Comparison of ENCODE assay signal across 8 cellular contexts in the genomic region with DNA sequence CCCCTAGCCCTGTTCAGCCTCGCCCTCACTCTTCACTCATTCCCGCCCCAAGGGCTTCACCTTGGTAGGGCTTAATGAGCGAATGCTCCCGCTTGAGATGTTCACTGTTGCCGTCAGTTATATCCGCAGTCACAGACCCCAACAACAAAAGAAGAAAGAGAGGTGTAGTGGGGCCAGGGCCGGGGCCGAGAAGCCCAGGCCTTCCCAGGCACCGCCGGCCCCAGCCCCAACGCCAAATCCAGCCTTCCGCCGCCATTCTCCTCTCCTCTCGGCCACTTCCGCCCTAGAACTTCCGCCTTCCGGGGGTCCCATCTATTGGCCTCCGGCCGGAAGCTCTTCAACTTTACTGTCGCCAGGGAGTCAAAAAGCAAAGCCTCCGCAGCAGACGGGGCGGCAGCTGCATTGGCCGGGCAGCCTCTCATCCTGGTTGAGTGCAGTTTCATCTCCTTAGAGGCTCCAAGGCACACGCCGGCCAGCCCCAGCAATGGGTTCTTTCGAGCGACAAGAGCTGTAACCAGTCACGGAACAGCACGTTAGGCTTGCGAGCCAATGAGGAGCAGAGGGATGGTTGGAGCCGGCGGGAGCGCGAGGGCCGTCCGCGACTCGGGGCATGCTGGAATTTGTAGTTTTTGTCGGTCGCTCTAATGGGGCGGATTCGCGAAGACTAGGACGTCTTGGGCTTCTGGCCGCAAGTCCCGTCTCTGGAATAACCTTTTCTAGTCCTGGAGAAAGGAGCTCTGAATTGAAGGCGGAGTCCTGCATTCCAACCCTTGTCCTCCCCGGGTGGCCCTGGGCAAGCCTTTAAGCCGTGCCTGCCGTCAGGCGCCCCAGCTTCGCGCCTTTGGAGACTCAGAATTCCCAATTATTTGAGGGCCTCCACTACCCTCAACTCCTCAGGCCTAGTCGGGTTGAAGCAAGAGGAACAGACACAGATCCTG. TPM values are rescaled to one million over a fixed set of nuclear protein-coding genes. Genes with fewer than 3 reads are reported as not detected.
DNase-seq lines count a peak whose midpoint lies in the region; TF ChIP-seq lines count a peak whose summit lies in the region.

A gene with protein sequence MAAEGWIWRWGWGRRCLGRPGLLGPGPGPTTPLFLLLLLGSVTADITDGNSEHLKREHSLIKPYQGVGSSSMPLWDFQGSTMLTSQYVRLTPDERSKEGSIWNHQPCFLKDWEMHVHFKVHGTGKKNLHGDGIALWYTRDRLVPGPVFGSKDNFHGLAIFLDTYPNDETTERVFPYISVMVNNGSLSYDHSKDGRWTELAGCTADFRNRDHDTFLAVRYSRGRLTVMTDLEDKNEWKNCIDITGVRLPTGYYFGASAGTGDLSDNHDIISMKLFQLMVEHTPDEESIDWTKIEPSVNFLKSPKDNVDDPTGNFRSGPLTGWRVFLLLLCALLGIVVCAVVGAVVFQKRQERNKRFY (minus strand): TSS at position 277 of the 938 bp plus-strand sequence. CDS start 21 bp downstream, at position 256.

- H3K4me1 Mint-ChIP-seq in neural progenitor cell, result peaks cover 30% of the 10 kb centered on the region

- H3F3A ChIP-seq in MM.1S (ENCODE audit: insufficient read depth, low read length) (0 out of 2 replicates have a peak, but pooled peaks cover 7% of the 10 kb centered on the region), neural progenitor cell (ENCODE audit: low read depth) (peaks cover 22% of the 10 kb centered on the region)

- no peaks in the 10 kb centered on the region for H3K9me2 ChIP-seq in MM.1S (replicated peaks; ENCODE audit: insufficient read depth, low read length)

- H3K9me3 ChIP-seq in HAP-1 (peaks cover 3% of the 10 kb centered on the region; the same call in 1 of the 2 replicates), MM.1S (replicated peaks; ENCODE audit: insufficient read depth, low read length) (no peaks in the 10 kb centered on the region), neural progenitor cell (ENCODE audit: low read depth) (no peaks in the 10 kb centered on the region)

- peak within 1 kb of the TSS; percentile 99 for H2AFZ ChIP-seq in MM.1S (ENCODE audit: low read length)
- peak within 1 kb of the TSS; percentile 93 for H2AFZ ChIP-seq in neural progenitor cell (replicated peaks)

- peaks cover 48% of the 10 kb centered on the region for H3K79me2 ChIP-seq in MM.1S (ENCODE audit: low read length)
- H3K79me2 ChIP-seq in neural progenitor cell (ENCODE audit: low read depth), result peaks cover 47% of the 10 kb centered on the region

- H3K4me3 ChIP-seq in HAP-1 (peak within 1 kb of the TSS; percentile 85), MM.1S (ENCODE audit: low read length) (peak within 1 kb of the TSS; percentile 99), foreskin fibroblast (ENCODE audit: low read depth in 1 of 2, low read length in 2 of 2) (peak within 1 kb of the TSS; percentile 86 to 100), neural progenitor cell (peak within 1 kb of the TSS; percentile 80)

- H3K27me3 ChIP-seq in HAP-1 (ENCODE audit: low read depth) (no peaks in the 10 kb centered on the region), MM.1S (replicated peaks; ENCODE audit: insufficient read depth, low read length) (no peaks in the 10 kb centered on the region), neural progenitor cell (peaks cover 9% of the 10 kb centered on the region)

- no peaks in the 10 kb centered on the region for H4K20me1 ChIP-seq in MM.1S (ENCODE audit: insufficient read depth, low read length)
- H4K20me1 ChIP-seq in neural progenitor cell (ENCODE audit: low read depth), result peaks cover 16% of the 10 kb centered on the region

- H3K36me3 ChIP-seq in HAP-1 (replicated peaks), result peaks cover 14% of the 10 kb centered on the region; the same call in 1 of the 2 replicates
- no peaks in the 10 kb centered on the region for H3K36me3 ChIP-seq in MM.1S (replicated peaks; ENCODE audit: insufficient read depth, low read length)
- peaks cover 4% of the 10 kb centered on the region for H3K36me3 ChIP-seq in neural progenitor cell

- in situ Hi-C loops in HAP-1 (cut with MboI; ENCODE audit: low sequenced_read_pairs), result no loop called here

- H3K27ac Mint-ChIP-seq in neural progenitor cell, result peak within 1 kb of the TSS; percentile 100

- TF ChIP-seq CTCF in MM.1S (IDR thresholded peaks at IDR 0.05; ENCODE audit: low read length), result no peak
- TF ChIP-seq CTCF in foreskin fibroblast (IDR thresholded peaks at IDR 0.05; ENCODE audit: low read depth, low read length), result no peak
- no peak for TF ChIP-seq CTCF in neural progenitor cell (IDR thresholded peaks at IDR 0.05)

- peak within 1 kb of the TSS; percentile 90 for H3K9ac ChIP-seq in MM.1S (ENCODE audit: low read length)
- H3K9ac ChIP-seq in neural progenitor cell, result peak within 1 kb of the TSS; percentile 91

- H3K27me3 Mint-ChIP-seq in neural progenitor cell (ENCODE audit: insufficient read depth, low read depth), result peaks cover 13% of the 10 kb centered on the region

- peak within 1 kb of the TSS; percentile 98 for H3K4me3 Mint-ChIP-seq in neural progenitor cell

- H3K36me3 Mint-ChIP-seq in neural progenitor cell, result no peaks in the 10 kb centered on the region

- peak within 1 kb of the TSS; percentile 94 for H3K4me2 ChIP-seq in MM.1S (ENCODE audit: low read depth, low read length)
- peak within 1 kb of the TSS; percentile 95 for H3K4me2 ChIP-seq in neural progenitor cell

- H3K27ac ChIP-seq in MM.1S (ENCODE audit: low read length) (peak within 1 kb of the TSS; percentile 91), neural progenitor cell (peak within 1 kb of the TSS; percentile 97)

- H3K9me3 Mint-ChIP-seq in neural progenitor cell, result peaks cover 2% of the 10 kb centered on the region

- H3K4me1 ChIP-seq in HAP-1 (peaks cover 10% of the 10 kb centered on the region), MM.1S (ENCODE audit: low read length) (peaks cover 30% of the 10 kb centered on the region), neural progenitor cell (peaks cover 12% of the 10 kb centered on the region)

- DNase-seq in ELR (ENCODE audit: low read depth) (peak; percentile 98), HAP-1 (ENCODE audit: low spot score in 2 of 2) (peak; percentile 91 to 93), MM.1S (peak; percentile 96), SIG-M5 (lab: John Stamatoyannopoulos, UW) (peak; percentile 91), activated gamma-delta T cell (lab: John Stamatoyannopoulos, UW) (peak; percentile 59), foreskin fibroblast (peak; percentile 94 to 97), neural progenitor cell (ENCODE audit: low spot score) (peak; percentile 96), stromal cell of bone marrow (ENCODE audit: low read depth) (peak; percentile 96)

RNA-seq across cellular contexts. Expression of the gene that starts here (rescaled TPM):
- 96.5 and 116 TPM in 2 replicates for total RNA-seq in neural progenitor cell (ENCODE audit: low replicate concordance)

Comparison
In these comparisons a context has a peak if more than half of its experiments do, and no peak if none do; other contexts are left out.
1. Peak in every context shown above with its lines: DNase-seq, H3K4me3 ChIP-seq and H3K27ac ChIP-seq.